9 cellular contexts compared by ENCODE assay signal in the genomic region with DNA sequence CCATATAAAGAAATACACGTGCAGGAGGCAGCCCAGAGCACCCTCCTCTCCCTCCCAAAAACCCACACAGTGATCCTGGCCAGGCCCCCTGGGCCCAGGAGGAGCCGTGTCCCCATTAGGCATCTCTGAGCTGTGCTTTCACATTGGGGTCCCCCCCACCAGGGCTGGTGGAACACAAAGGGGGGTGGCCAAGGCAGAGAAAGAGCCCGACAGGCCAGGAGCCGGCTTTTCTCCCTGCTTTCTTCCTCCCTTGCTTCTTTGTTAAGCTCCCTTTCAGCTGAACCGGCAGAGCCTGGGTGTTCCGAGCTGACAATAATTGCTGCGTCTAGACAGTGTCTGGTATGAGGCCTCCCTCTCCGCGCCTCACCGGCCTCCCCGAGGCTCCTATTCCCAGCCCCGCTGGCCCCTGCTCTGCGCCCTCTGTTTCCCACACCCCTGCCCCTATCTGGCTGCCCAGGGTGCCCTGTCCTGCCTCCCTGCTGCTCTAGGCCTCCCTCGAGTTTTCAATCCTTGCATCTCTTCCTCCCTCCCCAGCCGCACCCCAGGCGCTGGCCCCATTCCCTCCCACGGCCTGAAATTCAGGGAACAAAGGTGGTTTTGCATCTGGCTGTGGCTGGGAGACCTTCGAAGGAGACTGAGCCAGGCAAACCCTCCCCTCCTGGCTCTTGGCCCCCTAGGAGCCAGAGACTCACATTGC.
DNase-seq lines count a peak whose midpoint lies in the region; ATAC-seq, FAIRE-seq and TF ChIP-seq lines count a peak whose summit lies in the region.
"Had no signal": no experiment of that assay in that cellular context is flagged by ENCODE, and none has a peak within 500 bp of the region (broad histone marks: within the 10 kb centered on the region; RNA-seq: fewer than 3 reads in every experiment).

No MANE protein-coding gene starts in this region.

- peak overlapping the region; percentile 99 for H2BK5ac ChIP-seq in trophoblast cell (ENCODE audit: low read depth, low read length, poor library complexity)

- FAIRE-seq in RCC 7860 (lab: Jason Lieb, UNC) = no peak

- peak overlapping the region; percentile 100 for H4K91ac ChIP-seq in trophoblast cell (ENCODE audit: low read depth, low read length)

- peaks cover 70% of the 10 kb centered on the region for H3K79me1 ChIP-seq in trophoblast cell (ENCODE audit: low read length)

- H2BK12ac ChIP-seq in trophoblast cell (ENCODE audit: low read length) = peak overlapping the region; percentile 74

- 0 out of 2 replicates have a peak overlapping the region, but pooled peaks have one; percentile 5 for H3K4me2 ChIP-seq in BLaER1
- peak overlapping the region; percentile 21 for H3K4me2 ChIP-seq in trophoblast cell (ENCODE audit: low read length)

- peak overlapping the region; percentile 76 for H4K12ac ChIP-seq in trophoblast cell (ENCODE audit: low read depth, low read length)

- H2AK5ac ChIP-seq in trophoblast cell (ENCODE audit: low read length) = peak overlapping the region; percentile 89

- H3K79me2 ChIP-seq in trophoblast cell (ENCODE audit: control insufficient read depth, insufficient read depth, low read length, poor library complexity) = peaks cover 30% of the 10 kb centered on the region

- H2AFZ ChIP-seq in trophoblast cell (ENCODE audit: insufficient read depth, low read length, poor library complexity) = peak overlapping the region; percentile 33

- no peaks in the 10 kb centered on the region for H4K20me1 ChIP-seq in BLaER1

- peak; percentile 34 for DNase-seq in RCC 7860 (ENCODE audit: low spot score)
- DNase-seq in trophoblast cell = peak; percentile 82 to 84
- DNase-seq in mesenteric fat pad (ENCODE audit: low spot score) = no peak
- DNase-seq in SIG-M5 (lab: John Stamatoyannopoulos, UW) = no peak
- no peak for DNase-seq in ureter (ENCODE audit: low spot score)
- DNase-seq: NCI-H1092 treated with DMSO at 0.1 percent for 48 hours had no signal

- 0 out of 2 replicates have a peak overlapping the region, but pooled peaks have one; percentile 14 for H3K27ac ChIP-seq in BLaER1
- H3K27ac ChIP-seq in gastroesophageal sphincter = peak overlapping the region; percentile 24 to 100 (median 100)
- H3K27ac ChIP-seq in trophoblast cell (ENCODE audit: low read depth, low read length) = peak overlapping the region; percentile 100

- H3K4me1 ChIP-seq in BLaER1 = peaks cover 40% of the 10 kb centered on the region
- H3K4me1 ChIP-seq in gastroesophageal sphincter = peaks cover 3 to 74% (median 43%) of the 10 kb centered on the region in 3 donors
- H3K4me1 ChIP-seq in trophoblast cell (ENCODE audit: control insufficient read depth in 1 of 2, insufficient read depth in 2 of 2, low read length in 2 of 2) = peaks cover 58 to 59% of the 10 kb centered on the region in 2 experiments

- H3K27me3 ChIP-seq in BLaER1 (no peaks in the 10 kb centered on the region), gastroesophageal sphincter (no peaks in the 10 kb centered on the region), trophoblast cell (ENCODE audit: insufficient read depth, low read length) (no peaks in the 10 kb centered on the region)

- TF ChIP-seq CTCF in gastroesophageal sphincter (IDR thresholded peaks at IDR 0.05) = peak in 1 of 4 experiments; percentile 5

- 13 to 36% methylated on average over 10 to 13 of the region's 18 CpGs for WGBS in gastroesophageal sphincter (ENCODE audit: low coverage in 1 of 2), 2 donors
- WGBS in trophoblast cell (ENCODE audit: extremely low coverage, insufficient coverage, insufficient read length) = no CpG with 5 or more reads among the region's 18 CpGs

- no peak for TF ChIP-seq EP300 in gastroesophageal sphincter (IDR thresholded peaks at IDR 0.05)

- TF ChIP-seq POLR2A in gastroesophageal sphincter (IDR thresholded peaks at IDR 0.05) = no peak

- H4K8ac ChIP-seq in trophoblast cell (ENCODE audit: low read depth, low read length) = peak overlapping the region; percentile 88

- ATAC-seq in gastroesophageal sphincter (no peak), HG02870 (IDR thresholded peaks at IDR 0.05; ENCODE audit: unreplicated experiment) (no peak)

- H3K23ac ChIP-seq in trophoblast cell (ENCODE audit: low read length) = no peak overlapping the region

- H3K4ac ChIP-seq in trophoblast cell (ENCODE audit: low read depth, low read length) = peak overlapping the region; percentile 70

- peak overlapping the region; percentile 63 for H3K14ac ChIP-seq in trophoblast cell (ENCODE audit: low read length)

- H3K4me3 ChIP-seq in BLaER1 = no peak overlapping the region
- H3K4me3 ChIP-seq in gastroesophageal sphincter = no peak overlapping the region
- no peak overlapping the region for H3K4me3 ChIP-seq in trophoblast cell (ENCODE audit: low read depth, low read length)

- H3K9ac ChIP-seq in BLaER1 (no peak overlapping the region), trophoblast cell (ENCODE audit: low read length) (peak overlapping the region; percentile 81)

- H3K18ac ChIP-seq in trophoblast cell (ENCODE audit: low read length) = peak overlapping the region; percentile 91

- H3K36me3 ChIP-seq in BLaER1 (0 out of 2 replicates have a peak, but pooled peaks cover 3% of the 10 kb centered on the region), gastroesophageal sphincter (peaks cover 0 to 26% of the 10 kb centered on the region in 2 donors), trophoblast cell (ENCODE audit: control insufficient read depth in 1 of 2, insufficient read depth in 2 of 2, low read length in 2 of 2) (peaks cover 2 to 3% of the 10 kb centered on the region in 2 experiments)

- peak overlapping the region; percentile 98 for H2BK120ac ChIP-seq in trophoblast cell (ENCODE audit: insufficient read depth, low read length, poor library complexity)

- H3K9me3 ChIP-seq in BLaER1 (no peaks in the 10 kb centered on the region), gastroesophageal sphincter (no peaks in the 10 kb centered on the region), trophoblast cell (ENCODE audit: insufficient read depth, low read depth, low read length) (no peaks in the 10 kb centered on the region)

Comparison
In these comparisons a context has a peak if more than half of its experiments do, and no peak if none do; other contexts are left out.
1. H3K27ac ChIP-seq: peak in every context shown above with its lines; median percentile 100 in gastroesophageal sphincter; 100 in trophoblast cell; 14 in BLaER1.
2. DNase-seq: peak in RCC 7860 (single experiment) and trophoblast cell (2 of 2); none in mesenteric fat pad (single experiment), SIG-M5 (single experiment) and ureter (single experiment).